ENCODE assay signal across 35 cellular contexts in genomic region chr14:64831419-64831818, GRCh38. TPM values are rescaled to one million over a fixed set of nuclear protein-coding genes. Genes with fewer than 3 reads are reported as not detected.
"Had no signal": no experiment of that assay in that cellular context is flagged by ENCODE, and none has a peak within 500 bp of the region (broad histone marks: within the 10 kb centered on the region; RNA-seq: fewer than 3 reads in every experiment).

No MANE protein-coding gene starts in this region.

- H3K27ac ChIP-seq: adrenal gland, body of pancreas, heart left ventricle had no signal

- H3K27ac Mint-ChIP-seq: activated CD4-positive, alpha-beta memory T cell treated with anti-CD3 and anti-CD28 coated beads for 36 hours; activated CD4-positive, alpha-beta T cell treated with anti-CD3 and anti-CD28 coated beads for 36 hours; activated CD4-positive, alpha-beta T cell treated with anti-CD3 and anti-CD28 coated beads, Interleukin-2, amount 10 ng/mL, durations not matched to agents 24 days and 14 days; activated CD8-positive, alpha-beta memory T cell treated with anti-CD3 and anti-CD28 coated beads, Interleukin-2, amount 10 ng/mL, durations not matched to agents 7 days and 5 days; activated CD8-positive, alpha-beta T cell treated with anti-CD3 and anti-CD28 coated beads, Interleukin-2, amount 10 ng/mL, durations not matched to agents 7 days and 5 days; activated naive CD4-positive, alpha-beta T cell treated with anti-CD3 and anti-CD28 coated beads for 36 hours; activated naive CD4-positive, alpha-beta T cell treated with anti-CD3 and anti-CD28 coated beads, Interleukin-2, amount 50 U/mL, for 24 hours; activated naive CD8-positive, alpha-beta T cell treated with anti-CD3 and anti-CD28 coated beads for 36 hours; activated naive CD8-positive, alpha-beta T cell treated with anti-CD3 and anti-CD28 coated beads, Interleukin-2, amount 50 U/mL, for 24 hours; activated T-helper 1 cell treated with anti-CD3 and anti-CD28 coated beads, Interleukin-12 subunit alpha, Interleukin-12 subunit beta, Interleukin-2, Interleukin-4 antibody, amounts not matched to agents 30 ng/mL and 10 ng/mL and 1 ng/mL, durations not matched to agents 14 hours and 24 hours and 36 hours; activated T-helper 2 cell treated with anti-CD3 and anti-CD28 coated beads, Interferon-gamma antibody, Interleukin-2, Interleukin-4, amounts not matched to agents 10 μg/mL and 5 μg/mL and 100 μg/mL, durations not matched to agents 14 hours and 24 hours and 36 hours; T-helper 17 cell; T-helper 2 cell treated with Interferon-gamma antibody and Interleukin-4, amounts not matched to agents 5 μg/mL and 100 μg/mL, for 36 hours had no signal

- H3K4me1 Mint-ChIP-seq: activated CD4-positive, alpha-beta T cell treated with anti-CD3 and anti-CD28 coated beads for 36 hours; activated CD4-positive, alpha-beta T cell treated with anti-CD3 and anti-CD28 coated beads, Interleukin-2, amount 10 ng/mL, durations not matched to agents 24 days and 14 days; activated CD8-positive, alpha-beta memory T cell treated with anti-CD3 and anti-CD28 coated beads, Interleukin-2, amount 10 ng/mL, durations not matched to agents 7 days and 5 days; activated naive CD4-positive, alpha-beta T cell treated with anti-CD3 and anti-CD28 coated beads, Interleukin-2, amount 50 U/mL, for 24 hours; activated naive CD8-positive, alpha-beta T cell treated with anti-CD3 and anti-CD28 coated beads for 36 hours; activated naive CD8-positive, alpha-beta T cell treated with anti-CD3 and anti-CD28 coated beads, Interleukin-2, amount 50 U/mL, for 24 hours had no signal

- H3K27me3 ChIP-seq: adrenal gland, body of pancreas, heart left ventricle had no signal

- H3K4me3 Mint-ChIP-seq: activated CD4-positive, alpha-beta memory T cell treated with anti-CD3 and anti-CD28 coated beads for 36 hours; activated CD4-positive, alpha-beta T cell treated with anti-CD3 and anti-CD28 coated beads for 36 hours; activated CD4-positive, alpha-beta T cell treated with anti-CD3 and anti-CD28 coated beads, Interleukin-2, amount 10 ng/mL, durations not matched to agents 24 days and 14 days; activated CD8-positive, alpha-beta memory T cell treated with anti-CD3 and anti-CD28 coated beads, Interleukin-2, amount 10 ng/mL, durations not matched to agents 7 days and 5 days; activated CD8-positive, alpha-beta T cell treated with anti-CD3 and anti-CD28 coated beads, Interleukin-2, amount 10 ng/mL, durations not matched to agents 7 days and 5 days; activated naive CD4-positive, alpha-beta T cell treated with anti-CD3 and anti-CD28 coated beads for 36 hours; activated naive CD4-positive, alpha-beta T cell treated with anti-CD3 and anti-CD28 coated beads, Interleukin-2, amount 50 U/mL, for 24 hours; activated naive CD8-positive, alpha-beta T cell treated with anti-CD3 and anti-CD28 coated beads for 36 hours; activated naive CD8-positive, alpha-beta T cell treated with anti-CD3 and anti-CD28 coated beads, Interleukin-2, amount 50 U/mL, for 24 hours; activated T-helper 1 cell treated with anti-CD3 and anti-CD28 coated beads, Interleukin-12 subunit alpha, Interleukin-12 subunit beta, Interleukin-2, Interleukin-4 antibody, amounts not matched to agents 30 ng/mL and 10 ng/mL and 1 ng/mL, durations not matched to agents 14 hours and 24 hours and 36 hours; T-helper 17 cell; T-helper 2 cell treated with Interferon-gamma antibody and Interleukin-4, amounts not matched to agents 5 μg/mL and 100 μg/mL, for 36 hours had no signal

- H3K36me3 ChIP-seq: adrenal gland, heart left ventricle had no signal

- H3K36me3 Mint-ChIP-seq: activated CD4-positive, alpha-beta memory T cell treated with anti-CD3 and anti-CD28 coated beads for 36 hours; activated CD8-positive, alpha-beta memory T cell treated with anti-CD3 and anti-CD28 coated beads, Interleukin-2, amount 10 ng/mL, durations not matched to agents 7 days and 5 days; activated naive CD4-positive, alpha-beta T cell treated with anti-CD3 and anti-CD28 coated beads, Interleukin-2, amount 50 U/mL, for 24 hours; activated naive CD8-positive, alpha-beta T cell treated with anti-CD3 and anti-CD28 coated beads for 36 hours had no signal

- H3K27me3 Mint-ChIP-seq: activated naive CD8-positive, alpha-beta T cell treated with anti-CD3 and anti-CD28 coated beads, Interleukin-2, amount 50 U/mL, for 24 hours had no signal

- H3K4me3 ChIP-seq: adrenal gland, body of pancreas, heart left ventricle had no signal

- H3K9me3 ChIP-seq: adrenal gland, body of pancreas, heart left ventricle had no signal

- H3K4me1 ChIP-seq: adrenal gland, body of pancreas had no signal

- H3K9me3 Mint-ChIP-seq: activated CD4-positive, alpha-beta memory T cell treated with anti-CD3 and anti-CD28 coated beads for 36 hours; activated CD4-positive, alpha-beta T cell treated with anti-CD3 and anti-CD28 coated beads, Interleukin-2, amount 10 ng/mL, durations not matched to agents 24 days and 14 days; activated naive CD4-positive, alpha-beta T cell treated with anti-CD3 and anti-CD28 coated beads for 36 hours; activated naive CD4-positive, alpha-beta T cell treated with anti-CD3 and anti-CD28 coated beads, Interleukin-2, amount 50 U/mL, for 24 hours; activated naive CD8-positive, alpha-beta T cell treated with anti-CD3 and anti-CD28 coated beads for 36 hours; activated naive CD8-positive, alpha-beta T cell treated with anti-CD3 and anti-CD28 coated beads, Interleukin-2, amount 50 U/mL, for 24 hours; activated T-helper 1 cell treated with anti-CD3 and anti-CD28 coated beads, Interleukin-12 subunit alpha, Interleukin-12 subunit beta, Interleukin-2, Interleukin-4 antibody, amounts not matched to agents 30 ng/mL and 10 ng/mL and 1 ng/mL, durations not matched to agents 14 hours and 24 hours and 36 hours; activated T-helper 2 cell treated with anti-CD3 and anti-CD28 coated beads, Interferon-gamma antibody, Interleukin-2, Interleukin-4, amounts not matched to agents 10 μg/mL and 5 μg/mL and 100 μg/mL, durations not matched to agents 14 hours and 24 hours and 36 hours; T-helper 2 cell treated with Interferon-gamma antibody and Interleukin-4, amounts not matched to agents 5 μg/mL and 100 μg/mL, for 36 hours had no signal

- FAIRE-seq: colon, frontal cortex had no signal

- DNase-seq: activated CD4-positive, alpha-beta memory T cell treated with anti-CD3 and anti-CD28 coated beads for 36 hours; activated CD4-positive, alpha-beta T cell treated with anti-CD3 and anti-CD28 coated beads for 36 hours; activated CD4-positive, alpha-beta T cell treated with anti-CD3 and anti-CD28 coated beads, Interleukin-2, amount 10 ng/mL, durations not matched to agents 24 days and 14 days; activated CD4-positive, CD25-positive, alpha-beta regulatory T cell; activated CD4-positive, CD25-positive, alpha-beta regulatory T cell treated with anti-CD3 and anti-CD28 coated beads, Interleukin-2, amount 50 U/mL, for 72 hours; activated CD8-positive, alpha-beta memory T cell treated with anti-CD3 and anti-CD28 coated beads, Interleukin-2, amount 10 ng/mL, durations not matched to agents 7 days and 5 days; activated CD8-positive, alpha-beta memory T cell treated with anti-CD3 and anti-CD28 coated beads, Interleukin-2, amount 50 U/mL, for 4 hours; activated CD8-positive, alpha-beta T cell treated with anti-CD3 and anti-CD28 coated beads, Interleukin-2, amount 10 ng/mL, durations not matched to agents 7 days and 5 days; activated effector memory CD4-positive, alpha-beta T cell treated with anti-CD3 and anti-CD28 coated beads, Interleukin-2, amount 50 U/mL, for 16 hours; activated naive CD4-positive, alpha-beta T cell treated with anti-CD3 and anti-CD28 coated beads for 36 hours; activated naive CD8-positive, alpha-beta T cell treated with anti-CD3 and anti-CD28 coated beads for 36 hours; activated naive CD8-positive, alpha-beta T cell treated with anti-CD3 and anti-CD28 coated beads, Interleukin-2, amount 50 U/mL, for 24 hours; activated T-cell treated with anti-CD3 and anti-CD28 coated beads, Interleukin-2, amount 50 U/mL, for 1 hour; activated T-cell treated with anti-CD3 and anti-CD28 coated beads, Interleukin-2, amount 50 U/mL, for 48 hours; adrenal gland; amygdala; aorta; body of pancreas; caudate nucleus; cortex of kidney; dermis blood vessel endothelial cell; effector CD4-positive, alpha-beta T cell; foreskin fibroblast; glutamatergic neuron; heart left ventricle; T-helper 1 cell; T-helper 17 cell; T1000 had no signal

- ATAC-seq: activated CD4-positive, alpha-beta T cell treated with anti-CD3 and anti-CD28 coated beads for 36 hours; activated CD8-positive, alpha-beta memory T cell treated with anti-CD3 and anti-CD28 coated beads, Interleukin-2, amount 10 ng/mL, durations not matched to agents 7 days and 5 days; activated CD8-positive, alpha-beta T cell treated with anti-CD3 and anti-CD28 coated beads, Interleukin-2, amount 10 ng/mL, durations not matched to agents 7 days and 5 days; activated naive CD8-positive, alpha-beta T cell treated with anti-CD3 and anti-CD28 coated beads, Interleukin-2, amount 50 U/mL, for 24 hours; body of pancreas; esophagus mucosa; T-helper 17 cell had no signal

RNA-seq across cellular contexts. Expression of gene SPTB, which starts 48.3 kb away (rescaled TPM):
- total RNA-seq: activated CD4-positive, alpha-beta T cell treated with anti-CD3 and anti-CD28 coated beads, Interleukin-2, amount 10 ng/mL, durations not matched to agents 24 days and 14 days; activated CD8-positive, alpha-beta memory T cell treated with anti-CD3 and anti-CD28 coated beads, Interleukin-2, amount 10 ng/mL, durations not matched to agents 7 days and 5 days; activated CD8-positive, alpha-beta T cell treated with anti-CD3 and anti-CD28 coated beads, Interleukin-2, amount 10 ng/mL, durations not matched to agents 7 days and 5 days; activated T-helper 1 cell treated with anti-CD3 and anti-CD28 coated beads, Interleukin-12 subunit alpha, Interleukin-12 subunit beta, Interleukin-2, Interleukin-4 antibody, amounts not matched to agents 30 ng/mL and 10 ng/mL and 1 ng/mL, durations not matched to agents 14 hours and 24 hours and 36 hours had no signal
